ENCODE assay signal across 14 cellular contexts in genomic region chr1:199084293-199084692, GRCh38.
DNase-seq lines count a peak whose midpoint lies in the region; ATAC-seq and TF ChIP-seq lines count a peak whose summit lies in the region.
"Had no signal": no experiment of that assay in that cellular context is flagged by ENCODE, and none has a peak within 500 bp of the region (broad histone marks: within the 10 kb centered on the region; RNA-seq: fewer than 3 reads in every experiment).

No MANE protein-coding gene starts in this region.

- H2BK15ac ChIP-seq in IMR-90 (ENCODE audit: low read depth, low read length) = no peak overlapping the region

- H2BK120ac ChIP-seq in IMR-90 (ENCODE audit: low read depth, low read length) = peak overlapping the region; percentile 24; the same call in 1 of the 2 replicates

- H3K9me3 Mint-ChIP-seq in WTC11 = no peaks in the 10 kb centered on the region
- no peaks in the 10 kb centered on the region for H3K9me3 Mint-ChIP-seq in progenitor cell of endocrine pancreas (ENCODE audit: low read depth)
- H3K9me3 Mint-ChIP-seq: neural progenitor cell had no signal

- no peak overlapping the region; the same call in 1 of the 2 replicates for H4K5ac ChIP-seq in IMR-90 (ENCODE audit: low read depth, low read length)

- dilution Hi-C loops in IMR-90 (cut with HindIII; ENCODE audit: low sequenced_read_pairs, unreplicated experiment) = no loop called here

- peak overlapping the region; percentile 55; the same call in 1 of the 2 replicates for H3K18ac ChIP-seq in IMR-90 (ENCODE audit: low read depth, low read length)

- BruUV-seq in IMR-90 (replicated peaks; lab: Mats Ljungman, UMichigan) = no TSS peak

- peak overlapping the region; percentile 64; the same call in 1 of the 2 replicates for H3K4ac ChIP-seq in IMR-90 (ENCODE audit: low read depth, low read length)

- 0 out of 4 replicates have a peak, but pooled peaks cover 0 to 3% of the 10 kb centered on the region in 2 experiments for H3K79me1 ChIP-seq in IMR-90 (ENCODE audit: low read depth in 1 of 2, low read length in 2 of 2)

- CTCF ChIA-PET in IMR-90 (lab: Yijun Ruan, JAX) = interaction anchor here (0.7 kb wide), 1 partner anchor 351 kb away, joined by 3 read pairs; no protein-coding TSS in a partner anchor
- CTCF ChIA-PET in WTC11 (lab: Charles Lee) = no interaction called here

- H3K27ac Mint-ChIP-seq in WTC11 (no peak overlapping the region), progenitor cell of endocrine pancreas (no peak overlapping the region)
- H3K27ac Mint-ChIP-seq: activated T-helper 17 cell treated with anti-CD3 and anti-CD28 coated beads, Interleukin-2, amount 50 U/mL, for 72 hours; CD4-positive, CD25-positive, alpha-beta regulatory T cell; neural progenitor cell had no signal

- peak overlapping the region; percentile 78 for H2BK20ac ChIP-seq in IMR-90 (ENCODE audit: low read depth, low read length)

- TF ChIP-seq RAD21 in IMR-90 (IDR thresholded peaks at IDR 0.05; ENCODE audit: low read length) = no peak

- H3K27ac ChIP-seq in IMR-90 (ENCODE audit: insufficient read depth, low read length) (peak overlapping the region; percentile 10; the same call in 1 of the 2 replicates), layer of hippocampus (ENCODE audit: low read depth, low read length) (peak overlapping the region; percentile 90)
- H3K27ac ChIP-seq: neural progenitor cell had no signal

- WGBS in IMR-90 (ENCODE audit: extremely low coverage in 2 of 2, insufficient read length in 1 of 2), 2 experiments = no CpG with 5 or more reads among the region's 1 CpG

- no peak overlapping the region for H3K23ac ChIP-seq in IMR-90 (ENCODE audit: low read depth, low read length)

- intact Hi-C loops in IMR-90 (cut with micrococcal nuclease) = no loop called here

- H3K4me1 Mint-ChIP-seq in WTC11 = no peaks in the 10 kb centered on the region
- peaks cover 7% of the 10 kb centered on the region for H3K4me1 Mint-ChIP-seq in progenitor cell of endocrine pancreas (ENCODE audit: low read depth)
- H3K4me1 Mint-ChIP-seq: neural progenitor cell had no signal

- TF ChIP-seq CTCF in IMR-90 (conservative IDR thresholded peaks at IDR 0.05; ENCODE audit: low read depth, low read length) = no peak
- no peak for TF ChIP-seq CTCF in WTC11 (IDR thresholded peaks at IDR 0.05)
- TF ChIP-seq CTCF in progenitor cell of endocrine pancreas (IDR thresholded peaks at IDR 0.05; ENCODE audit: unreplicated experiment) = no peak

- POLR2A ChIA-PET in IMR-90 (lab: Charles Lee; ENCODE audit: unreplicated experiment) = no interaction called here
- POLR2A ChIA-PET in WTC11 (lab: Charles Lee) = no interaction called here

- H3K4me3 Mint-ChIP-seq in WTC11 (no peak overlapping the region), progenitor cell of endocrine pancreas (ENCODE audit: low read depth) (no peak overlapping the region)
- H3K4me3 Mint-ChIP-seq: activated T-helper 17 cell treated with anti-CD3 and anti-CD28 coated beads, Interleukin-2, amount 50 U/mL, for 72 hours; CD4-positive, CD25-positive, alpha-beta regulatory T cell; neural progenitor cell had no signal

- H3K27me3 Mint-ChIP-seq in WTC11 (ENCODE audit: low read depth) (no peaks in the 10 kb centered on the region), progenitor cell of endocrine pancreas (no peaks in the 10 kb centered on the region)
- H3K27me3 Mint-ChIP-seq: CD4-positive, CD25-positive, alpha-beta regulatory T cell had no signal

- H3K4me3 ChIP-seq in IMR-90 (ENCODE audit: insufficient read depth, low read depth, low read length) = no peak overlapping the region
- H3K4me3 ChIP-seq in HAP-1 = no peak overlapping the region
- H3K4me3 ChIP-seq: neural progenitor cell had no signal

- no peak overlapping the region for H2AK9ac ChIP-seq in IMR-90 (replicated peaks; ENCODE audit: low read depth, low read length, poor library complexity)

- H3K36me3 Mint-ChIP-seq in WTC11 (no peaks in the 10 kb centered on the region), progenitor cell of endocrine pancreas (ENCODE audit: insufficient read depth) (no peaks in the 10 kb centered on the region)
- H3K36me3 Mint-ChIP-seq: CD4-positive, CD25-positive, alpha-beta regulatory T cell; neural progenitor cell had no signal

- H2BK5ac ChIP-seq in IMR-90 (ENCODE audit: low read depth, low read length, poor library complexity, severe bottlenecking) = peak overlapping the region; percentile 65

- peak overlapping the region; percentile 1 for H2AFZ ChIP-seq in IMR-90 (replicated peaks; ENCODE audit: low read length, poor library complexity)
- H2AFZ ChIP-seq: neural progenitor cell had no signal

- in situ Hi-C loops in IMR-90 (cut with MboI; ENCODE audit: low sequenced_read_pairs) = no loop called here
- in situ Hi-C loops in HAP-1 (cut with MboI; ENCODE audit: low sequenced_read_pairs) = no loop called here

- H3K9ac ChIP-seq in IMR-90 (ENCODE audit: low read depth, low read length) = no peak overlapping the region
- H3K9ac ChIP-seq: neural progenitor cell had no signal

- peak overlapping the region; percentile 49; the same call in 1 of the 2 replicates for H3K56ac ChIP-seq in IMR-90 (ENCODE audit: extremely low read depth, insufficient read depth, low read length)

- no peak overlapping the region for H3K14ac ChIP-seq in IMR-90 (replicated peaks; ENCODE audit: low read depth, low read length)

- H4K91ac ChIP-seq in IMR-90 (ENCODE audit: insufficient read depth, low read depth, low read length) = peak overlapping the region; percentile 17; the same call in 1 of the 2 replicates

- H4K8ac ChIP-seq in IMR-90 (ENCODE audit: low read depth in 2 of 2, low read length in 2 of 2) = peak overlapping the region in 1 of 2 experiments; percentile 14; a peak in 1 of 4 replicates

- peak overlapping the region; percentile 68; the same call in 1 of the 2 replicates for H3K4me2 ChIP-seq in IMR-90 (ENCODE audit: low read depth, low read length)
- H3K4me2 ChIP-seq: neural progenitor cell had no signal

- H4K20me1 ChIP-seq in IMR-90 (ENCODE audit: insufficient read depth, low read length) = no peaks in the 10 kb centered on the region

- TF ChIP-seq POLR2A in IMR-90 (IDR thresholded peaks at IDR 0.05; ENCODE audit: low read depth, low read length) = no peak

- H3K9me3 ChIP-seq in IMR-90 (ENCODE audit: control insufficient read depth, insufficient read depth, low read length) (no peaks in the 10 kb centered on the region), HAP-1 (no peaks in the 10 kb centered on the region; the same call in 1 of the 2 replicates)

- no peaks in the 10 kb centered on the region for H3K36me3 ChIP-seq in IMR-90 (ENCODE audit: control insufficient read depth, insufficient read depth, low read length)
- no peaks in the 10 kb centered on the region for H3K36me3 ChIP-seq in HAP-1 (replicated peaks)
- H3K36me3 ChIP-seq: neural progenitor cell had no signal

- ATAC-seq in IMR-90 (ENCODE audit: low read depth) = peak; percentile 77
- no peak for ATAC-seq in WTC11
- ATAC-seq: activated T-helper 17 cell treated with anti-CD3 and anti-CD28 coated beads, Interleukin-2, amount 50 U/mL, for 72 hours had no signal

- H3K9me1 ChIP-seq in IMR-90 (ENCODE audit: insufficient read depth, low read length) = peaks cover 9% of the 10 kb centered on the region

- no peak overlapping the region for H2AK5ac ChIP-seq in IMR-90 (ENCODE audit: low read depth, low read length)

- H3K27me3 ChIP-seq in IMR-90 (ENCODE audit: control insufficient read depth, insufficient read depth, low read length) = no peaks in the 10 kb centered on the region
- no peaks in the 10 kb centered on the region for H3K27me3 ChIP-seq in layer of hippocampus (ENCODE audit: control insufficient read depth, insufficient read depth, low read length)
- no peaks in the 10 kb centered on the region for H3K27me3 ChIP-seq in HAP-1 (ENCODE audit: low read depth)
- H3K27me3 ChIP-seq: neural progenitor cell had no signal

- peak; percentile 11 for DNase-seq in AG20443 (ENCODE audit: low spot score)
- DNase-seq in IMR-90 = peak; percentile 94
- DNase-seq in UCSD-AML1 (lab: John Stamatoyannopoulos, UW; ENCODE audit: unreplicated experiment) = peak; percentile 5
- no peak for DNase-seq in HAP-1 (ENCODE audit: low spot score in 2 of 2)
- DNase-seq in WTC11 (ENCODE audit: low spot score) = no peak
- no peak for DNase-seq in activated T-cell treated with anti-CD3 and anti-CD28 coated beads, Interleukin-2, amount 50 U/mL, for 48 hours
- no peak for DNase-seq in progenitor cell of endocrine pancreas (ENCODE audit: low spot score, unreplicated experiment)
- DNase-seq: CD4-positive, CD25-positive, alpha-beta regulatory T cell; H7; kidney glomerular epithelial cell; stimulated activated CD8-positive, alpha-beta memory T cell treated with anti-CD3 and anti-CD28 coated beads, Interleukin-4, amount 100 ng/mL, for 48 hours had no signal

- H3K4me1 ChIP-seq in IMR-90 (ENCODE audit: control insufficient read depth, insufficient read depth, low read length) (peaks cover 6% of the 10 kb centered on the region), HAP-1 (no peaks in the 10 kb centered on the region)
- H3K4me1 ChIP-seq: neural progenitor cell had no signal

TF ChIP-seq in IMR-90, 13 proteins besides CTCF, POLR2A, EP300 and RAD21 (continues in another document):
- no peak for TF ChIP-seq MAFK (IDR thresholded peaks at IDR 0.05; ENCODE audit: low read depth, low read length)
- no peak for TF ChIP-seq CHD1 (IDR thresholded peaks at IDR 0.05; ENCODE audit: low read depth, low read length)
- TF ChIP-seq RCOR1 (IDR thresholded peaks at IDR 0.05; ENCODE audit: insufficient replicate concordance, low read length) = no peak
- TF ChIP-seq NFE2L2 (IDR thresholded peaks at IDR 0.05; ENCODE audit: low read depth, low read length) = no peak
- TF ChIP-seq MXI1 (IDR thresholded peaks at IDR 0.05; ENCODE audit: borderline replicate concordance, low read depth, low read length) = peak; percentile 68; the same call in 1 of the 2 replicates
- TF ChIP-seq CEBPB (IDR thresholded peaks at IDR 0.05; ENCODE audit: low read depth, low read length) = peak; percentile 79
- no peak for TF ChIP-seq BHLHE40 (IDR thresholded peaks at IDR 0.05; ENCODE audit: low read depth, low read length)

TF ChIP-seq in WTC11, 78 proteins besides CTCF, POLR2A, EP300 and RAD21 (continues in another document):
- TF ChIP-seq USF2 (CRISPR knock-in tag; IDR thresholded peaks at IDR 0.05) (no peak), ZBTB21 (CRISPR knock-in tag; IDR thresholded peaks at IDR 0.05; ENCODE audit: borderline replicate concordance) (no peak), IRF2 (CRISPR knock-in tag; IDR thresholded peaks at IDR 0.05; ENCODE audit: borderline replicate concordance, low read depth) (no peak), SOX15 (CRISPR knock-in tag; IDR thresholded peaks at IDR 0.05) (no peak)

Comparison
In these comparisons a context has a peak if more than half of its experiments do, and no peak if none do; other contexts are left out.
1. DNase-seq: peak in AG20443 (single experiment), IMR-90 (single experiment) and UCSD-AML1 (single experiment); none in HAP-1 (0 of 2), WTC11 (single experiment), activated T-cell treated with anti-CD3 and anti-CD28 coated beads, Interleukin-2, amount 50 U/mL, for 48 hours (0 of 2) and progenitor cell of endocrine pancreas (single experiment).